In genomic region chr1:45974541-45975269, GRCh38 we compare ENCODE assay signal across 13 cellular contexts.
DNase-seq lines count a peak whose midpoint lies in the region; ATAC-seq and TF ChIP-seq lines count a peak whose summit lies in the region.
"Had no signal": no experiment of that assay in that cellular context is flagged by ENCODE, and none has a peak within 500 bp of the region (broad histone marks: within the 10 kb centered on the region; RNA-seq: fewer than 3 reads in every experiment).

No MANE protein-coding gene starts in this region.

- H3K9me3 ChIP-seq in breast epithelium (no peaks in the 10 kb centered on the region), WERI-Rb-1 (ENCODE audit: severe bottlenecking) (no peaks in the 10 kb centered on the region), thyroid gland (no peaks in the 10 kb centered on the region)

- H3K36me3 Mint-ChIP-seq in MCF 10A (ENCODE audit: insufficient read depth, unreplicated experiment), result peaks cover 4% of the 10 kb centered on the region
- peaks cover 0 to 5% (median 0%) of the 10 kb centered on the region in 3 donors for H3K36me3 Mint-ChIP-seq in naive thymus-derived CD8-positive, alpha-beta T cell

- H3K4me3 Mint-ChIP-seq in MCF 10A (ENCODE audit: unreplicated experiment), result no peak overlapping the region
- no peak overlapping the region for H3K4me3 Mint-ChIP-seq in naive thymus-derived CD8-positive, alpha-beta T cell
- H3K4me3 Mint-ChIP-seq: activated CD4-positive, alpha-beta T cell treated with anti-CD3 and anti-CD28 coated beads, Interleukin-2, amount 10 ng/mL, durations not matched to agents 7 days and 5 days had no signal

- H3K27me3 ChIP-seq in breast epithelium (no peaks in the 10 kb centered on the region), WERI-Rb-1 (ENCODE audit: insufficient read depth, low read depth, severe bottlenecking) (no peaks in the 10 kb centered on the region), thyroid gland (no peaks in the 10 kb centered on the region)

- H3K36me3 ChIP-seq in breast epithelium, result no peaks in the 10 kb centered on the region
- H3K36me3 ChIP-seq in WERI-Rb-1, result peaks cover 14% of the 10 kb centered on the region
- H3K36me3 ChIP-seq in thyroid gland, result no peaks in the 10 kb centered on the region

- H3K27me3 Mint-ChIP-seq in MCF 10A (ENCODE audit: insufficient read depth, unreplicated experiment), result no peaks in the 10 kb centered on the region
- no peaks in the 10 kb centered on the region for H3K27me3 Mint-ChIP-seq in naive thymus-derived CD8-positive, alpha-beta T cell
- H3K27me3 Mint-ChIP-seq: activated CD4-positive, alpha-beta T cell treated with anti-CD3 and anti-CD28 coated beads, Interleukin-2, amount 10 ng/mL, durations not matched to agents 7 days and 5 days had no signal

- 100% methylated on average over 1 of the region's 1 CpG for WGBS in thyroid gland, 2 donors

- H3K4me1 ChIP-seq in breast epithelium, result no peaks in the 10 kb centered on the region
- peaks cover 0 to 6% of the 10 kb centered on the region in 2 donors for H3K4me1 ChIP-seq in thyroid gland

- H3K27ac Mint-ChIP-seq in MCF 10A (ENCODE audit: low read depth, unreplicated experiment), result no peak overlapping the region
- H3K27ac Mint-ChIP-seq in naive thymus-derived CD8-positive, alpha-beta T cell, result no peak overlapping the region
- H3K27ac Mint-ChIP-seq: activated CD4-positive, alpha-beta T cell treated with anti-CD3 and anti-CD28 coated beads, Interleukin-2, amount 10 ng/mL, durations not matched to agents 7 days and 5 days had no signal

- H3K27ac ChIP-seq in breast epithelium (no peak overlapping the region), WERI-Rb-1 (no peak overlapping the region), thyroid gland (no peak overlapping the region)

- TF ChIP-seq CTCF in MCF 10A (IDR thresholded peaks at IDR 0.05; ENCODE audit: unreplicated experiment) (no peak), breast epithelium (IDR thresholded peaks at IDR 0.05) (no peak), epithelial cell of esophagus (IDR thresholded peaks at IDR 0.05; ENCODE audit: insufficient read depth, low read depth, low read length, missing control alignments) (peak; percentile 11), WERI-Rb-1 (IDR thresholded peaks at IDR 0.05; ENCODE audit: low read depth, low read length) (no peak), thyroid gland (IDR thresholded peaks at IDR 0.05) (no peak)

- intact Hi-C loops in MCF 10A (cut with micrococcal nuclease) (no loop called here), breast epithelium (cut with DNase I; ENCODE audit: low total_unique reads) (no loop called here), thyroid gland (cut with DNase I) (no loop called here)

- TF ChIP-seq POLR2A in breast epithelium (IDR thresholded peaks at IDR 0.05) (no peak), thyroid gland (IDR thresholded peaks at IDR 0.05) (no peak)

- no TSS peak for BruUV-seq in MCF 10A (replicated peaks; lab: Mats Ljungman, UMichigan)

- H3K9me3 Mint-ChIP-seq in MCF 10A (ENCODE audit: unreplicated experiment), result no peaks in the 10 kb centered on the region
- H3K9me3 Mint-ChIP-seq in naive thymus-derived CD8-positive, alpha-beta T cell, result peaks cover 0 to 2% (median 0%) of the 10 kb centered on the region in 9 donors
- H3K9me3 Mint-ChIP-seq: activated CD4-positive, alpha-beta T cell treated with anti-CD3 and anti-CD28 coated beads, Interleukin-2, amount 10 ng/mL, durations not matched to agents 7 days and 5 days had no signal

- peaks cover 9% of the 10 kb centered on the region for H3K4me1 Mint-ChIP-seq in MCF 10A (ENCODE audit: insufficient read depth, unreplicated experiment)
- H3K4me1 Mint-ChIP-seq in naive thymus-derived CD8-positive, alpha-beta T cell, result no peaks in the 10 kb centered on the region
- H3K4me1 Mint-ChIP-seq: activated CD4-positive, alpha-beta T cell treated with anti-CD3 and anti-CD28 coated beads, Interleukin-2, amount 10 ng/mL, durations not matched to agents 7 days and 5 days had no signal

- POLR2A ChIA-PET in MCF 10A (lab: Yijun Ruan, JAX), result interaction anchor here (0.6 to 1.8 kb wide), 8 partner anchors 10 to 80 kb away, joined by 3 to 6 read pairs (median 3); no protein-coding TSS in a partner anchor
- POLR2A ChIA-PET in naive thymus-derived CD8-positive, alpha-beta T cell (lab: Charles Lee), result no interaction called here

- H3K4me3 ChIP-seq in breast epithelium (no peak overlapping the region), epithelial cell of esophagus (ENCODE audit: low read length) (no peak overlapping the region), WERI-Rb-1 (ENCODE audit: low read depth, low read length) (no peak overlapping the region), thyroid gland (replicated peaks in 1 of 3) (no peak overlapping the region)

- CTCF ChIA-PET in MCF 10A (lab: Yijun Ruan, JAX), result interaction anchor here (0.6 to 1.1 kb wide), 2 partner anchors 10 to 93 kb away, joined by 3 to 5 read pairs; no protein-coding TSS in a partner anchor

- DNase-seq in MCF 10A (ENCODE audit: unreplicated experiment) (peak; percentile 64), breast epithelium (ENCODE audit: low spot score in 2 of 2) (no peak), NCI-H69 (lab: John Stamatoyannopoulos, UW) (peak; percentile 89), epithelial cell of esophagus (ENCODE audit: low read depth) (peak; percentile 81), WERI-Rb-1 (no peak), thyroid gland (no peak)
- DNase-seq in naive thymus-derived CD8-positive, alpha-beta T cell, result no peak
- DNase-seq: activated CD4-positive, alpha-beta T cell treated with anti-CD3 and anti-CD28 coated beads, Interleukin-2, amount 10 ng/mL, durations not matched to agents 7 days and 5 days; activated gamma-delta T cell treated with Interleukin-2 at 50 U/mL for 16 hours; AML-193; cerebellar nuclear complex; NCI-H446 had no signal

- no peak for ATAC-seq in HG03460 (IDR thresholded peaks at IDR 0.05; ENCODE audit: unreplicated experiment)
- no peak for ATAC-seq in naive thymus-derived CD8-positive, alpha-beta T cell

Comparison
In these comparisons a context has a peak if more than half of its experiments do, and no peak if none do; other contexts are left out.
1. DNase-seq: peak in MCF 10A (single experiment), NCI-H69 (single experiment) and epithelial cell of esophagus (single experiment); none in breast epithelium (0 of 2), WERI-Rb-1 (single experiment), naive thymus-derived CD8-positive, alpha-beta T cell (0 of 10) and thyroid gland (0 of 2).